18 cellular contexts compared by ENCODE assay signal in genomic region chr1:183039330-183039729, GRCh38. TPM values are rescaled to one million over a fixed set of nuclear protein-coding genes. Genes with fewer than 3 reads are reported as not detected.
DNase-seq lines count a peak whose midpoint lies in the region; ATAC-seq, FAIRE-seq and TF ChIP-seq lines count a peak whose summit lies in the region.
"Had no signal": no experiment of that assay in that cellular context is flagged by ENCODE, and none has a peak within 500 bp of the region (broad histone marks: within the 10 kb centered on the region; RNA-seq: fewer than 3 reads in every experiment).

No MANE protein-coding gene starts in this region.

- CTCF ChIA-PET in OCI-LY7 (lab: Charles Lee; ENCODE audit: unreplicated experiment): no interaction called here

- H3K9me3 ChIP-seq in BLaER1 (no peaks in the 10 kb centered on the region), OCI-LY7 (ENCODE audit: low read length) (no peaks in the 10 kb centered on the region), skeletal muscle satellite cell (replicated peaks; ENCODE audit: low read length) (no peaks in the 10 kb centered on the region)
- H3K9me3 ChIP-seq: left lung, right lobe of liver had no signal

- no peak for TF ChIP-seq CTCF in OCI-LY7 (conservative IDR thresholded peaks at IDR 0.05; ENCODE audit: low read length)

- H3K4me3 ChIP-seq in BLaER1 (peak overlapping the region; percentile 34; the same call in 1 of the 2 replicates), OCI-LY7 (ENCODE audit: low read depth, low read length, poor library complexity, severe bottlenecking) (no peak overlapping the region), skeletal muscle satellite cell (ENCODE audit: low read length) (no peak overlapping the region)
- H3K4me3 ChIP-seq: left lung, right lobe of liver had no signal

- H3K27me3 ChIP-seq in BLaER1 (no peaks in the 10 kb centered on the region), skeletal muscle satellite cell (ENCODE audit: control insufficient read depth, insufficient read depth, low read length) (no peaks in the 10 kb centered on the region)
- H3K27me3 ChIP-seq: left lung, right lobe of liver had no signal

- H3K9me3 Mint-ChIP-seq in stimulated activated naive CD8-positive, alpha-beta T cell treated with anti-CD3 and anti-CD28 coated beads, Interleukin-15, amount 100 ng/mL, for 72 hours: no peaks in the 10 kb centered on the region
- H3K9me3 Mint-ChIP-seq: activated naive CD4-positive, alpha-beta T cell treated with anti-CD3 and anti-CD28 coated beads for 36 hours; natural killer cell had no signal

- H3K9me2 ChIP-seq in OCI-LY7 (ENCODE audit: insufficient read depth, low read length): no peaks in the 10 kb centered on the region

- intact Hi-C loops in OCI-LY7 (cut with micrococcal nuclease; ENCODE audit: unreplicated experiment): no loop called here

- POLR2A ChIA-PET in OCI-LY7 (lab: Charles Lee): interaction anchor here (0.6 to 3.0 kb wide), 4 partner anchors 8 to 128 kb away, joined by 3 to 23 read pairs (median 8); no protein-coding TSS in a partner anchor

- peaks cover 75% of the 10 kb centered on the region for H3K4me1 ChIP-seq in BLaER1
- H3K4me1 ChIP-seq in OCI-LY7 (ENCODE audit: insufficient read depth, low read length, poor library complexity, severe bottlenecking): peaks cover 25% of the 10 kb centered on the region
- peaks cover 55% of the 10 kb centered on the region for H3K4me1 ChIP-seq in skeletal muscle satellite cell (ENCODE audit: control insufficient read depth, insufficient read depth, low read length)

- FAIRE-seq in frontal cortex (lab: Jason Lieb, UNC): no peak

- H2AFZ ChIP-seq in OCI-LY7 (ENCODE audit: low read length): no peak overlapping the region

- H3K9ac ChIP-seq in BLaER1 (peak overlapping the region; percentile 67; the same call in 1 of the 2 replicates), skeletal muscle satellite cell (ENCODE audit: low read depth, low read length) (peak overlapping the region; percentile 63)

- peaks cover 46% of the 10 kb centered on the region for H3K79me2 ChIP-seq in OCI-LY7 (ENCODE audit: insufficient read depth, low read depth, low read length)

- H3K27ac Mint-ChIP-seq in stimulated activated naive CD8-positive, alpha-beta T cell treated with anti-CD3 and anti-CD28 coated beads, Interleukin-15, amount 100 ng/mL, for 72 hours: peak overlapping the region in 1 of 2 donors; percentile 11
- H3K27ac Mint-ChIP-seq: activated naive CD4-positive, alpha-beta T cell treated with anti-CD3 and anti-CD28 coated beads for 36 hours; natural killer cell had no signal

- H3K4me3 Mint-ChIP-seq in stimulated activated naive CD8-positive, alpha-beta T cell treated with anti-CD3 and anti-CD28 coated beads, Interleukin-15, amount 100 ng/mL, for 72 hours: no peak overlapping the region
- H3K4me3 Mint-ChIP-seq: activated naive CD4-positive, alpha-beta T cell treated with anti-CD3 and anti-CD28 coated beads for 36 hours; natural killer cell had no signal

- H3K27ac ChIP-seq in BLaER1: peak overlapping the region; percentile 78
- no peak overlapping the region for H3K27ac ChIP-seq in OCI-LY7 (ENCODE audit: low read depth, low read length, poor library complexity, severe bottlenecking)
- H3K27ac ChIP-seq: C4-2B, right lobe of liver had no signal

- H3K4me1 Mint-ChIP-seq in stimulated activated naive CD8-positive, alpha-beta T cell treated with anti-CD3 and anti-CD28 coated beads, Interleukin-15, amount 100 ng/mL, for 72 hours: no peaks in the 10 kb centered on the region
- H3K4me1 Mint-ChIP-seq: natural killer cell had no signal

- ATAC-seq in stimulated activated naive CD8-positive, alpha-beta T cell treated with anti-CD3 and anti-CD28 coated beads, Interleukin-15, amount 100 ng/mL, for 72 hours: no peak
- ATAC-seq: natural killer cell, right lobe of liver had no signal

- peaks cover 22% of the 10 kb centered on the region for H3K36me3 ChIP-seq in BLaER1
- H3K36me3 ChIP-seq in OCI-LY7 (ENCODE audit: insufficient read depth, low read length): peaks cover 10% of the 10 kb centered on the region
- peaks cover 11% of the 10 kb centered on the region for H3K36me3 ChIP-seq in skeletal muscle satellite cell (ENCODE audit: insufficient read depth, low read length)
- H3K36me3 ChIP-seq: left lung, right lobe of liver had no signal

- peaks cover 99% of the 10 kb centered on the region for H3K27me3 Mint-ChIP-seq in stimulated activated naive CD8-positive, alpha-beta T cell treated with anti-CD3 and anti-CD28 coated beads, Interleukin-15, amount 100 ng/mL, for 72 hours

- peak overlapping the region; percentile 83 for H3K4me2 ChIP-seq in BLaER1
- peak overlapping the region; percentile 52 for H3K4me2 ChIP-seq in OCI-LY7 (ENCODE audit: low read length)
- peak overlapping the region; percentile 62 for H3K4me2 ChIP-seq in skeletal muscle satellite cell (ENCODE audit: low read length)

- BruUV-seq in OCI-LY7 (replicated peaks; lab: Mats Ljungman, UMichigan): no TSS peak

- DNase-seq in OCI-LY7 (ENCODE audit: low spot score) (no peak), fibroblast of peridontal ligament (ENCODE audit: extremely low read depth) (peak; percentile 53), NCI-H1092 treated with DMSO at 0.1 percent for 48 hours (lab: John Stamatoyannopoulos, UW) (no peak), frontal cortex (ENCODE audit: low spot score in 2 of 2) (no peak), hippocampal formation (lab: John Stamatoyannopoulos, UW) (no peak)
- no peak for DNase-seq in stimulated activated naive CD8-positive, alpha-beta T cell treated with anti-CD3 and anti-CD28 coated beads, Interleukin-15, amount 100 ng/mL, for 72 hours
- DNase-seq: activated naive CD4-positive, alpha-beta T cell treated with anti-CD3 and anti-CD28 coated beads for 36 hours; central memory CD4-positive, alpha-beta T cell; GOT3; KG1; left lung; natural killer cell; NCI-H510A; right lobe of liver; stimulated activated naive CD4-positive, alpha-beta T cell had no signal

- peaks cover 29% of the 10 kb centered on the region for H4K20me1 ChIP-seq in BLaER1
- no peaks in the 10 kb centered on the region for H4K20me1 ChIP-seq in OCI-LY7 (ENCODE audit: insufficient read depth, low read length)

RNA-seq across cellular contexts. Expression of gene LAMC1, which starts 16.1 kb away (rescaled TPM):
- 24.2 and 26.3 TPM in 2 replicates for total RNA-seq in OCI-LY7 (2014; rRNA removed; shearing (Covaris generic))
- total RNA-seq in OCI-LY7 (2022) (32.0 and 42.1 TPM in 2 replicates), frontal cortex (29.3 TPM)
- total RNA-seq in skeletal muscle satellite cell (2012; rRNA removed): 721 and 783 TPM in 2 replicates
